Comparison of ENCODE assay signal across 8 cellular contexts in the genomic region with DNA sequence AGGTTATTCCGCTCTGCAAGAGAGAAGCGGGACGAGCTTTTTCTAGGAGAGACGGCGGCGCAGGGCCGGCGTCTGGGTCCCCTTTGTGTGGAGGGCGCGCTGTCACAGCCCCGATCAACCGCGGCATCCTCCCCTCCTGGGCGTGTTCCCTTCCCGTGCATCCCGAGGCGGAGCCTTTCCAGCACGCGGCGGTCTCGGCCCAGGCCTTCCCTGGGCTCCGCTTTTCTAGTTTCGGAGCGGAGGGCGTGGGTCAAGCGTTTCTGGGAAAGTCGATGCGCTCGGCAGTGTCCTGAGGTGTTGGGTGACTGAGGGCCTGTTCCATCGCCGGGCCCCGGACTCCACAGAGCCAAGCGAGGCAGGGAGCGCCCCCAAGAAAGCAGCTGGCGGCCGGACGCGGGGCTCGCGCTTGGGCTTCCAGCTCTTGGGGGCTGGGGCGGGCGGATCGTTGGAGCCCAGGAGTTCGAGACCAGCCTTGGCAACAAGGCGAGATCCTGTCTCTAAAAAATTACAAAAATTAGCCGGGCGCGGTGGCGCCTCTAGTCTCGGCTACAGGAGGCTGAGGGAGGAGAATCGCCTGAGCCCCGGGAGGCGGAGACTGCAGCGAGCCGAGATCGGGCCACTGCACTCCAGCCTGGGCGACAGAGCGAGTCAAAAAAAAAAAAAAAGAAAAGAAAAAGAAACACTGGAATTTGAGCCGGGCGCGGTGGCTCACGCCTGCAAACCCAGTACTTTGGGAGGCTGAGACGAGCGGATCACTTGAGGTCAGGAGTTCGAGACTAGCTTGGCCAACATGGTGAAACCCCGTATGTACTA. TPM values are rescaled to one million over a fixed set of nuclear protein-coding genes. Genes with fewer than 3 reads are reported as not detected.
DNase-seq lines count a peak whose midpoint lies in the region; ATAC-seq and FAIRE-seq lines count a peak whose summit lies in the region.

No MANE protein-coding gene starts in this region.

- peak overlapping the region; percentile 90 to 98 (median 97) for H3K27ac Mint-ChIP-seq in IgD-negative memory B cell
- H3K27ac Mint-ChIP-seq in immature natural killer cell: peak overlapping the region; percentile 86 to 98 (median 96)

- H3K4me1 Mint-ChIP-seq in IgD-negative memory B cell: peaks cover 16 to 26% (median 22%) of the 10 kb centered on the region in 3 donors
- H3K4me1 Mint-ChIP-seq in immature natural killer cell: peaks cover 34 to 40% of the 10 kb centered on the region in 2 donors

- H3K4me3 Mint-ChIP-seq in IgD-negative memory B cell (peak overlapping the region; percentile 74 to 92 (median 86)), immature natural killer cell (peak overlapping the region; percentile 80 to 93 (median 83))

- H3K27me3 Mint-ChIP-seq in IgD-negative memory B cell: peaks cover 20% of the 10 kb centered on the region
- peaks cover 5 to 22% (median 14%) of the 10 kb centered on the region in 3 donors for H3K27me3 Mint-ChIP-seq in immature natural killer cell (ENCODE audit: low read depth in 3 of 3)

- no peak for FAIRE-seq in urothelium cell line (lab: Jason Lieb, UNC)

- H3K9me3 ChIP-seq in adipocyte (ENCODE audit: control insufficient read depth, low read length): no peaks in the 10 kb centered on the region

- H3K9me3 Mint-ChIP-seq in IgD-negative memory B cell (peaks cover 0 to 3% (median 0%) of the 10 kb centered on the region in 3 donors), immature natural killer cell (peaks cover 0 to 4% (median 1%) of the 10 kb centered on the region in 6 donors)

- no peaks in the 10 kb centered on the region for H3K27me3 ChIP-seq in adipocyte (replicated peaks; ENCODE audit: control insufficient read depth, insufficient read depth, low read length)

- peaks cover 11% of the 10 kb centered on the region for H3K36me3 Mint-ChIP-seq in IgD-negative memory B cell
- H3K36me3 Mint-ChIP-seq in immature natural killer cell: peaks cover 0 to 13% (median 13%) of the 10 kb centered on the region in 3 donors

- H3K9ac ChIP-seq in adipocyte (ENCODE audit: low read length): peak overlapping the region; percentile 81

- H3K36me3 ChIP-seq in adipocyte (ENCODE audit: control insufficient read depth, insufficient read depth, low read length, severe bottlenecking): peaks cover 9% of the 10 kb centered on the region

- peak overlapping the region; percentile 84 for H3K4me3 ChIP-seq in adipocyte (ENCODE audit: low read length)

- DNase-seq in COLO668 (lab: John Stamatoyannopoulos, UW; ENCODE audit: unreplicated experiment): peak; percentile 37
- DNase-seq in adipocyte (ENCODE audit: low read depth): peak; percentile 32
- DNase-seq in immature natural killer cell: no peak
- peak; percentile 7 to 9 for DNase-seq in stimulated activated CD8-positive, alpha-beta memory T cell treated with anti-CD3 and anti-CD28 coated beads, Interleukin-7, amount 100 ng/mL, for 48 hours (ENCODE audit: extremely low read depth in 1 of 2, low read depth in 1 of 2)
- DNase-seq in urothelium cell line (ENCODE audit: low spot score): no peak
- DNase-seq in SHP77 treated with DMSO at 0.1 percent for 48 hours (lab: John Stamatoyannopoulos, UW): no peak

- H3K4me1 ChIP-seq in adipocyte (ENCODE audit: control insufficient read depth, insufficient read depth, low read length): peaks cover 25% of the 10 kb centered on the region

- no peak for ATAC-seq in GM21737 (IDR thresholded peaks at IDR 0.05; ENCODE audit: unreplicated experiment)

RNA-seq across cellular contexts. Expression of gene IFT140, which starts 0.8 kb away (rescaled TPM):
- polyA plus RNA-seq in IgD-negative memory B cell: 3.1 TPM
- 1 to 10 TPM in 2 of 3 donors, not detected in 1; 1.5 to 2.0 TPM for polyA plus RNA-seq in immature natural killer cell

RNA-seq across cellular contexts. Expression of gene CRAMP1, which starts 1.1 kb away (rescaled TPM):
- polyA plus RNA-seq in IgD-negative memory B cell (4.2 TPM), immature natural killer cell (10 to 100 TPM in 1 of 3 donors, 1 to 10 TPM in 2; 1.4 to 11.5 (median 2.8) TPM)

Comparison
In these comparisons a context has a peak if more than half of its experiments do, and no peak if none do; other contexts are left out.
1. DNase-seq: peak in COLO668 (single experiment), adipocyte (single experiment) and stimulated activated CD8-positive, alpha-beta memory T cell treated with anti-CD3 and anti-CD28 coated beads, Interleukin-7, amount 100 ng/mL, for 48 hours (2 of 2); none in immature natural killer cell (0 of 3), urothelium cell line (single experiment) and SHP77 treated with DMSO at 0.1 percent for 48 hours (single experiment).